9 cellular contexts compared by ENCODE assay signal in the genomic region with DNA sequence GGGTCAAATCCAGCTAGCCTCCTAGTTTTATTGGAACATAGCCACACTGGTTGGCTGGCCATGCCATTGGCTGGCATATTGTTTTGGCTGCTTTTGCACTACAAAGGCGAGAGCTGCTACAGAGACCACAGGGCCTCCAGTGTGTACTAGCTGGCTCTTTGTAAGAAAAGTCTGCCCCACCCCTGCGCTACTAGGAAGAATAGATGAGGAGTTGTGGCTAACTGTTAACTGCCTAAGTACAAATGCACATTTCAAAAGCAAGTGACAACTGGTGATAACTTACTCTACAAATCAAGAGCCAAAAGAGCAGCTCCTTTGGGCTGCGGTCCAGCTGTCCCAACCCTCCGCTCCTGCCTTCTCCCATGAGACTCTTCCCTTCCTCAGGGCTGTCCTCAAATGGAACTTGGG.
DNase-seq lines count a peak whose midpoint lies in the region; ATAC-seq, FAIRE-seq and TF ChIP-seq lines count a peak whose summit lies in the region.
"Had no signal": no experiment of that assay in that cellular context is flagged by ENCODE, and none has a peak within 500 bp of the region (broad histone marks: within the 10 kb centered on the region; RNA-seq: fewer than 3 reads in every experiment).

No MANE protein-coding gene starts in this region.

- intact Hi-C loops in right lobe of liver (cut with DNase I), result no loop called here
- intact Hi-C loops in HepG2 (cut with micrococcal nuclease; ENCODE audit: unreplicated experiment), result no loop called here
- intact Hi-C loops in K562 (cut with micrococcal nuclease), result loop anchor here (5.0 kb wide), 1 partner anchor 65 kb away; the partner anchor contains the start of gene SERINC5
- intact Hi-C loops in upper lobe of right lung (cut with DNase I), result no loop called here

- CTCF ChIA-PET in HepG2 (lab: Yijun Ruan, JAX; ENCODE audit: low intra/inter-chr PET ratio, low total read pairs), result no interaction called here
- CTCF ChIA-PET in K562 (lab: Yijun Ruan, JAX; ENCODE audit: low intra/inter-chr PET ratio), result no interaction called here

- H3K9me3 ChIP-seq in right lobe of liver (no peaks in the 10 kb centered on the region), HepG2 (ENCODE audit: low read length) (no peaks in the 10 kb centered on the region), K562 (replicated peaks; ENCODE audit: control insufficient read depth, insufficient read depth, low read depth, low read length) (no peaks in the 10 kb centered on the region), mucosa of stomach (ENCODE audit: control insufficient read depth, low read length) (no peaks in the 10 kb centered on the region), upper lobe of right lung (no peaks in the 10 kb centered on the region)

- no peaks in the 10 kb centered on the region for H3K9me1 ChIP-seq in K562 (ENCODE audit: control insufficient read depth, insufficient read depth, low read length)

- H3K79me2 ChIP-seq in HepG2 (ENCODE audit: insufficient read depth, low read length) (peaks cover 42% of the 10 kb centered on the region), K562 (ENCODE audit: control insufficient read depth, insufficient read depth, low read length) (no peaks in the 10 kb centered on the region)

- H3K4me2 ChIP-seq in HepG2 (ENCODE audit: low read depth, low read length) (no peak overlapping the region), K562 (ENCODE audit: insufficient read depth, low read length) (peak overlapping the region; percentile 68)

- POLR2A ChIA-PET in HepG2 (lab: Yijun Ruan, JAX), result interaction anchor here (1.6 kb wide), 1 partner anchor 13 kb away, joined by 12 read pairs; no protein-coding TSS in a partner anchor
- POLR2A ChIA-PET in K562 (lab: Yijun Ruan, JAX), result interaction anchor here (0.8 to 3.6 kb wide), 5 partner anchors 11 to 65 kb away, joined by 3 to 21 read pairs (median 6); partner anchors contain the start of gene SERINC5

- H3K27ac ChIP-seq in right lobe of liver (peak overlapping the region in 1 of 3 donors; percentile 20), HepG2 (ENCODE audit: extremely low read length, insufficient read depth, low read length) (no peak overlapping the region), K562 (ENCODE audit: extremely low read depth, low read depth, low read length) (peak overlapping the region; percentile 43), upper lobe of right lung (peak overlapping the region; percentile 31)
- H3K27ac ChIP-seq: RWPE1 had no signal

- H3K36me3 ChIP-seq in right lobe of liver, result no peaks in the 10 kb centered on the region
- peaks cover 0 to 6% of the 10 kb centered on the region in 2 experiments; a peak in 2 of 5 replicates for H3K36me3 ChIP-seq in HepG2 (replicated peaks in 1 of 2; ENCODE audit: control insufficient read depth in 1 of 2, insufficient read depth in 2 of 2, low read length in 2 of 2)
- no peaks in the 10 kb centered on the region for H3K36me3 ChIP-seq in K562 (ENCODE audit: control insufficient read depth, insufficient read depth, low read length)
- H3K36me3 ChIP-seq in mucosa of stomach (ENCODE audit: control insufficient read depth, insufficient read depth, low read length), result no peaks in the 10 kb centered on the region
- no peaks in the 10 kb centered on the region for H3K36me3 ChIP-seq in upper lobe of right lung

- H3K4me1 ChIP-seq in right lobe of liver (peaks cover 0 to 66% (median 18%) of the 10 kb centered on the region in 4 donors), HepG2 (ENCODE audit: insufficient read depth, low read length) (peaks cover 57% of the 10 kb centered on the region), K562 (replicated peaks in 1 of 2; ENCODE audit: control insufficient read depth in 2 of 2, insufficient read depth in 2 of 2, low read length in 2 of 2) (peaks cover 5 to 33% of the 10 kb centered on the region in 2 experiments; a peak in 4 of 5 replicates), mucosa of stomach (ENCODE audit: control insufficient read depth, insufficient read depth, low read length) (peaks cover 40% of the 10 kb centered on the region), upper lobe of right lung (peaks cover 48% of the 10 kb centered on the region)

- TF ChIP-seq POLR2A in right lobe of liver (IDR thresholded peaks at IDR 0.05), result no peak
- TF ChIP-seq POLR2A in HepG2 (IDR thresholded peaks at IDR 0.05; ENCODE audit: insufficient read depth in 1 of 2, low read depth in 2 of 2, low read length in 2 of 2), result no peak
- no peak for TF ChIP-seq POLR2A in K562 (conservative IDR thresholded peaks at IDR 0.05)

- H3K27me3 ChIP-seq in right lobe of liver (no peaks in the 10 kb centered on the region), HepG2 (ENCODE audit: control insufficient read depth in 1 of 2, insufficient read depth in 2 of 2, low read length in 2 of 2) (no peaks in the 10 kb centered on the region), K562 (ENCODE audit: control insufficient read depth in 2 of 2, insufficient read depth in 2 of 2, low read length in 2 of 2) (no peaks in the 10 kb centered on the region), mucosa of stomach (ENCODE audit: control insufficient read depth, insufficient read depth, low read length) (no peaks in the 10 kb centered on the region), upper lobe of right lung (no peaks in the 10 kb centered on the region)

- in situ Hi-C loops in HepG2 (cut with HindIII; ENCODE audit: extremely low pct_ligation_motif_present, low pct_unique_long_range_greater_than_20kb) (no loop called here), K562 (cut with MboI) (no loop called here)

- peak; percentile 15 to 44 (median 42) for ATAC-seq in right lobe of liver
- no peak for ATAC-seq in HepG2
- ATAC-seq in K562, result peak; percentile 91
- ATAC-seq in upper lobe of right lung, result peak; percentile 34
- no peak for ATAC-seq in GM18909 (IDR thresholded peaks at IDR 0.05; ENCODE audit: poor library complexity, unreplicated experiment)
- ATAC-seq in GM21723 (IDR thresholded peaks at IDR 0.05; ENCODE audit: unreplicated experiment), result no peak

- TF ChIP-seq EP300 in HepG2 (IDR thresholded peaks at IDR 0.05; ENCODE audit: low read depth in 2 of 2, low read length in 2 of 2), result no peak
- no peak for TF ChIP-seq EP300 in HepG2 (CRISPR knock-in tag; IDR thresholded peaks at IDR 0.05; ENCODE audit: borderline replicate concordance)
- TF ChIP-seq EP300 in K562 (IDR thresholded peaks at IDR 0.05; ENCODE audit: low read length), result peak; percentile 45; the same call in 1 of the 2 replicates

- no peak overlapping the region for H3K9ac ChIP-seq in HepG2 (ENCODE audit: insufficient read depth, low read depth, low read length)
- peak overlapping the region; percentile 45 to 66; a peak in 2 of 4 replicates for H3K9ac ChIP-seq in K562 (ENCODE audit: insufficient read depth in 1 of 2, low read depth in 2 of 2, low read length in 2 of 2)
- H3K9ac ChIP-seq in mucosa of stomach (ENCODE audit: low read length), result peak overlapping the region; percentile 1

- H3K4me3 ChIP-seq in right lobe of liver, result no peak overlapping the region
- H3K4me3 ChIP-seq in HepG2 (replicated peaks in 1 of 3; ENCODE audit: insufficient read depth in 1 of 3, low read depth in 2 of 3, low read length in 3 of 3), result no peak overlapping the region
- H3K4me3 ChIP-seq in K562, result no peak overlapping the region
- H3K4me3 ChIP-seq in mucosa of stomach (ENCODE audit: low read length), result no peak overlapping the region
- no peak overlapping the region for H3K4me3 ChIP-seq in upper lobe of right lung

- H2AFZ ChIP-seq in HepG2 (ENCODE audit: low read length) (no peak overlapping the region), K562 (ENCODE audit: low read depth, low read length) (peak overlapping the region; percentile 61)

- no peak for TF ChIP-seq CTCF in right lobe of liver (IDR thresholded peaks at IDR 0.05)
- no peak for TF ChIP-seq CTCF in HepG2 (CRISPR knock-in tag; IDR thresholded peaks at IDR 0.05)
- no peak for TF ChIP-seq CTCF in K562 (IDR thresholded peaks at IDR 0.05 in 2 of 3, conservative IDR thresholded peaks at IDR 0.05 in 1 of 3; ENCODE audit: insufficient read depth in 2 of 3, low read depth in 1 of 3, low read length in 3 of 3)
- no peak for TF ChIP-seq CTCF in upper lobe of right lung (IDR thresholded peaks at IDR 0.05)

- no peak for DNase-seq in right lobe of liver
- no peak for DNase-seq in HepG2 (ENCODE audit: low spot score)
- DNase-seq in K562 (ENCODE audit: extremely low read depth in 1 of 4, low spot score in 3 of 4), result peak in 3 of 4 experiments; percentile 11 to 79 (median 52)
- no peak for DNase-seq in upper lobe of right lung
- DNase-seq in NCI-H2171 (lab: John Stamatoyannopoulos, UW), result no peak

- BruUV-seq in HepG2 (replicated peaks; lab: Mats Ljungman, UMichigan) (no TSS peak), K562 (replicated peaks; lab: Mats Ljungman, UMichigan) (no TSS peak)

- TF ChIP-seq RAD21 in HepG2 (CRISPR knock-in tag; IDR thresholded peaks at IDR 0.05) (no peak), K562 (CRISPR knock-in tag; conservative IDR thresholded peaks at IDR 0.05 in 1 of 2, IDR thresholded peaks at IDR 0.05 in 1 of 2) (no peak)

- FAIRE-seq in HepG2 (lab: Jason Lieb, UNC) (no peak), K562 (lab: Jason Lieb, UNC) (peak; percentile 95)

- 36% methylated on average over 4 of the region's 4 CpGs for WGBS in right lobe of liver (ENCODE audit: insufficient coverage, low coverage, low lambda C conversion rate, missing lambda C conversion rate)
- WGBS in HepG2 (ENCODE audit: low lambda C conversion rate), result 89% methylated on average over 3 of the region's 4 CpGs
- WGBS in K562 (ENCODE audit: insufficient coverage, low coverage, missing lambda C conversion rate), result 4% methylated on average over 4 of the region's 4 CpGs

- H4K20me1 ChIP-seq in HepG2 (ENCODE audit: insufficient read depth, low read length) (no peaks in the 10 kb centered on the region), K562 (replicated peaks; ENCODE audit: control insufficient read depth, insufficient read depth, low read length) (no peaks in the 10 kb centered on the region)

TF ChIP-seq in HepG2, 621 proteins besides CTCF, POLR2A, EP300 and RAD21 (continues in another document):
- TF ChIP-seq HNRNPH1 (optimal IDR thresholded peaks at IDR 0.05; ENCODE audit: low read depth, low read length), result no peak
- TF ChIP-seq, protein P1, sequence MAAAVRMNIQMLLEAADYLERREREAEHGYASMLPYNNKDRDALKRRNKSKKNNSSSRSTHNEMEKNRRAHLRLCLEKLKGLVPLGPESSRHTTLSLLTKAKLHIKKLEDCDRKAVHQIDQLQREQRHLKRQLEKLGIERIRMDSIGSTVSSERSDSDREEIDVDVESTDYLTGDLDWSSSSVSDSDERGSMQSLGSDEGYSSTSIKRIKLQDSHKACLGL (CRISPR knock-in tag; IDR thresholded peaks at IDR 0.05), result no peak

TF ChIP-seq in K562, 482 proteins besides CTCF, POLR2A, EP300 and RAD21 (continues in another document):
- TF ChIP-seq NRF1 (conservative IDR thresholded peaks at IDR 0.05 in 1 of 2, IDR thresholded peaks at IDR 0.05 in 1 of 2), result peak; percentile 40 to 48; a peak in 2 of 4 replicates
- peak; percentile 59 for TF ChIP-seq SOX6 (IDR thresholded peaks at IDR 0.05)
- TF ChIP-seq FOXK1 (CRISPR knock-in tag; IDR thresholded peaks at IDR 0.05; ENCODE audit: borderline replicate concordance), result 0 out of 2 replicates have a peak, but pooled peaks have one; percentile 24
- peak; percentile 57; the same call in 1 of the 2 replicates for TF ChIP-seq TEAD4 (IDR thresholded peaks at IDR 0.05; ENCODE audit: low read length)
- no peak for TF ChIP-seq TEAD4 (CRISPR knock-in tag; IDR thresholded peaks at IDR 0.05; ENCODE audit: borderline replicate concordance)
- no peak for TF ChIP-seq PML (IDR thresholded peaks at IDR 0.05; ENCODE audit: low read length)

Comparison
In these comparisons a context has a peak if more than half of its experiments do, and no peak if none do; other contexts are left out.
1. ATAC-seq: peak in right lobe of liver (4 of 4), K562 (single experiment) and upper lobe of right lung (single experiment); none in HepG2 (single experiment), GM18909 (single experiment) and GM21723 (single experiment).
2. DNase-seq: peak in K562 (3 of 4); none in right lobe of liver (0 of 3), HepG2 (single experiment), upper lobe of right lung (single experiment) and NCI-H2171 (single experiment).